In the genomic region with DNA sequence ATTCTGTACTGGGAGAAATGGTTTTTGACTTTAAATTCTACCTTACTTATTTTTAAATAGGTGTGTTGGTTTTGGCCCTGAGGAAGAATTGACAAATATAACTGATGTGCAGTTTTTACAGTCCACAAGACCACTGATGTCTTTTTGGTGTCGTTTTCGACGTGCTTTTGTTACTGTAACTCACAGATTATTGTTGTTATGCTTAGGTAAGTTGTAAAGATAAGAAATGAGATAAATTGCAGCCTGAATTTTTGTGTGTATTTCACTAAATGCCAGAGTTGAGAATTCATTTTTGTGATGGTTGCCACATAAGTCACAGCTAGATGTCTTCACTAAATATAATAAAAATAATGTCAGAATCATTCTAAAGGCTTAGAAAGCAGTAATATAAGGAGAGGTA, we compare ENCODE assay signal across 19 cellular contexts. TPM values are rescaled to one million over a fixed set of nuclear protein-coding genes. Genes with fewer than 3 reads are reported as not detected.
DNase-seq lines count a peak whose midpoint lies in the region; ATAC-seq and TF ChIP-seq lines count a peak whose summit lies in the region.
"Had no signal": no experiment of that assay in that cellular context is flagged by ENCODE, and none has a peak within 500 bp of the region (broad histone marks: within the 10 kb centered on the region; RNA-seq: fewer than 3 reads in every experiment).

No MANE protein-coding gene starts in this region.

- POLR2A ChIA-PET in HEK293 (lab: Yijun Ruan, JAX), result no interaction called here

- no peak overlapping the region for H3K27ac ChIP-seq in HEK293 (ENCODE audit: extremely low read depth, low read depth, low read length)
- no peak overlapping the region for H3K27ac ChIP-seq in heart right ventricle
- H3K27ac ChIP-seq in upper lobe of right lung, result no peak overlapping the region
- H3K27ac ChIP-seq: A549 had no signal

- H3K27me3 ChIP-seq in heart right ventricle, result no peaks in the 10 kb centered on the region
- H3K27me3 ChIP-seq in upper lobe of right lung, result no peaks in the 10 kb centered on the region

- intact Hi-C loops in heart right ventricle (cut with DNase I), result no loop called here
- intact Hi-C loops in upper lobe of right lung (cut with DNase I), result no loop called here

- DNase-seq in amniotic epithelial cell (ENCODE audit: low read depth) (peak; percentile 16), fibroblast of villous mesenchyme (ENCODE audit: low read depth) (peak; percentile 23), GM13977 (ENCODE audit: low spot score) (no peak), heart right ventricle (no peak), upper lobe of right lung (no peak), Ammon's horn (ENCODE audit: low spot score) (no peak)
- DNase-seq: 8988T; ACHN; AML-193; C1 segment of cervical spinal cord; Calu3; CD4-positive, alpha-beta memory T cell; COR-L47; DMS53; DMS79 treated with DMSO at 0.1 percent for 48 hours had no signal

- 92 to 94% methylated on average over 3 of the region's 3 CpGs for WGBS in heart right ventricle, 2 donors

- no peaks in the 10 kb centered on the region for H3K9me3 ChIP-seq in HEK293 (ENCODE audit: control insufficient read depth, insufficient read depth, low read depth, low read length)
- H3K9me3 ChIP-seq in heart right ventricle, result no peaks in the 10 kb centered on the region
- H3K9me3 ChIP-seq in upper lobe of right lung, result no peaks in the 10 kb centered on the region
- H3K9me3 ChIP-seq: A549, HAP-1 had no signal

- TF ChIP-seq CTCF in HEK293 (tag by site-specific recombination; IDR thresholded peaks at IDR 0.05) (no peak), fibroblast of villous mesenchyme (IDR thresholded peaks at IDR 0.05; ENCODE audit: insufficient read depth, low read depth, low read length) (no peak), GM13977 (IDR thresholded peaks at IDR 0.05; ENCODE audit: extremely low read depth, insufficient read depth, missing control alignments) (no peak), heart right ventricle (IDR thresholded peaks at IDR 0.05) (no peak), upper lobe of right lung (IDR thresholded peaks at IDR 0.05) (no peak)

- H3K4me1 ChIP-seq in HEK293 (ENCODE audit: control insufficient read depth, insufficient read depth, low read length), result peaks cover 21% of the 10 kb centered on the region
- no peaks in the 10 kb centered on the region for H3K4me1 ChIP-seq in heart right ventricle
- H3K4me1 ChIP-seq in upper lobe of right lung, result no peaks in the 10 kb centered on the region
- H3K4me1 ChIP-seq: A549 had no signal

- CTCF ChIA-PET in HEK293 (lab: Yijun Ruan, JAX), result interaction anchor here (0.6 kb wide), 1 partner anchor 685 kb away, joined by 3 read pairs; no protein-coding TSS in a partner anchor

- no peak for ATAC-seq in heart right ventricle
- no peak for ATAC-seq in upper lobe of right lung
- ATAC-seq: A549, GM23338 had no signal

- no peak overlapping the region for H3K4me3 ChIP-seq in HEK293 (ENCODE audit: low read depth, low read length)
- H3K4me3 ChIP-seq in fibroblast of villous mesenchyme (ENCODE audit: low read depth, low read length), result no peak overlapping the region
- H3K4me3 ChIP-seq in heart right ventricle, result no peak overlapping the region
- H3K4me3 ChIP-seq in upper lobe of right lung, result no peak overlapping the region
- H3K4me3 ChIP-seq: A549, GM23338, HAP-1 had no signal

- in situ Hi-C loops in GM13977 (cut with MboI; ENCODE audit: low pct_unique_long_range_greater_than_20kb, low sequenced_read_pairs, unreplicated experiment), result loop anchor here (25.0 kb wide), 1 partner anchor 351 kb away; no protein-coding TSS in a partner anchor

- H3K36me3 ChIP-seq in HEK293 (ENCODE audit: control insufficient read depth in 2 of 2, insufficient read depth in 1 of 2, low read length in 2 of 2) (peaks cover 15 to 34% of the 10 kb centered on the region in 2 experiments), heart right ventricle (peaks cover 0 to 47% (median 17%) of the 10 kb centered on the region in 9 donors), upper lobe of right lung (peaks cover 38% of the 10 kb centered on the region)

TF ChIP-seq in HEK293, 187 proteins besides CTCF, POLR2A, EP300 and RAD21:
- no peak for TF ChIP-seq GLI4 (tag by site-specific recombination; IDR thresholded peaks at IDR 0.05)
- no peak for TF ChIP-seq ZNF792 (tag by site-specific recombination; IDR thresholded peaks at IDR 0.05)
- TF ChIP-seq ZNF341 (tag by site-specific recombination; IDR thresholded peaks at IDR 0.05; ENCODE audit: low read depth), result no peak
- peak; percentile 97 for TF ChIP-seq FEZF1 (tag by site-specific recombination; IDR thresholded peaks at IDR 0.05)
- no peak for TF ChIP-seq ZNF426 (tag by site-specific recombination; IDR thresholded peaks at IDR 0.05)
- TF ChIP-seq ZNF843 (tag by site-specific recombination; IDR thresholded peaks at IDR 0.05), result 0 out of 2 replicates have a peak, but pooled peaks have one; percentile 32
- TF ChIP-seq, protein P1, sequence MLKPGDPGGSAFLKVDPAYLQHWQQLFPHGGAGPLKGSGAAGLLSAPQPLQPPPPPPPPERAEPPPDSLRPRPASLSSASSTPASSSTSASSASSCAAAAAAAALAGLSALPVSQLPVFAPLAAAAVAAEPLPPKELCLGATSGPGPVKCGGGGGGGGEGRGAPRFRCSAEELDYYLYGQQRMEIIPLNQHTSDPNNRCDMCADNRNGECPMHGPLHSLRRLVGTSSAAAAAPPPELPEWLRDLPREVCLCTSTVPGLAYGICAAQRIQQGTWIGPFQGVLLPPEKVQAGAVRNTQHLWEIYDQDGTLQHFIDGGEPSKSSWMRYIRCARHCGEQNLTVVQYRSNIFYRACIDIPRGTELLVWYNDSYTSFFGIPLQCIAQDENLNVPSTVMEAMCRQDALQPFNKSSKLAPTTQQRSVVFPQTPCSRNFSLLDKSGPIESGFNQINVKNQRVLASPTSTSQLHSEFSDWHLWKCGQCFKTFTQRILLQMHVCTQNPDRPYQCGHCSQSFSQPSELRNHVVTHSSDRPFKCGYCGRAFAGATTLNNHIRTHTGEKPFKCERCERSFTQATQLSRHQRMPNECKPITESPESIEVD (tag by site-specific recombination; IDR thresholded peaks at IDR 0.05), result peak; percentile 91
- no peak for TF ChIP-seq TCF7L2 (IDR thresholded peaks at IDR 0.05; ENCODE audit: borderline replicate concordance, low read depth, low read length)
- TF ChIP-seq GFI1B (tag by site-specific recombination; IDR thresholded peaks at IDR 0.05), result no peak
- TF ChIP-seq SETDB1 (IDR thresholded peaks at IDR 0.05; ENCODE audit: insufficient read length, low read length), result no peak
- no peak for TF ChIP-seq ZNF132 (tag by site-specific recombination; IDR thresholded peaks at IDR 0.05; ENCODE audit: borderline replicate concordance)
- no peak for TF ChIP-seq ZNF19 (tag by site-specific recombination; IDR thresholded peaks at IDR 0.05; ENCODE audit: low read depth)
- no peak for TF ChIP-seq ZNF560 (tag by site-specific recombination; IDR thresholded peaks at IDR 0.05; ENCODE audit: borderline replicate concordance)
- TF ChIP-seq ZFP69B (tag by site-specific recombination; IDR thresholded peaks at IDR 0.05), result no peak
- no peak for TF ChIP-seq ZNF624 (tag by site-specific recombination; IDR thresholded peaks at IDR 0.05)
- TF ChIP-seq ZNF416 (tag by site-specific recombination; IDR thresholded peaks at IDR 0.05), result no peak
- TF ChIP-seq ZNF561 (tag by site-specific recombination; IDR thresholded peaks at IDR 0.05; ENCODE audit: borderline replicate concordance), result no peak

RNA-seq across cellular contexts. Expression of a gene that starts 39.9 kb away (rescaled TPM):
- 89.2 and 111 TPM in 2 replicates for total RNA-seq in fibroblast of villous mesenchyme
- 100 to 1,000 TPM in 9 of 10 donors, 10 to 100 TPM in 1; 98.2 to 169 (median 121) TPM for total RNA-seq in heart right ventricle
- polyA plus RNA-seq in heart right ventricle, result 10 to 100 TPM; 44.7 to 52.4 TPM
- total RNA-seq in upper lobe of right lung, result 61.3 TPM
- total RNA-seq: CD4-positive, alpha-beta memory T cell had no signal
- polyA plus RNA-seq: CD4-positive, alpha-beta memory T cell had no signal

Comparison
In these comparisons a context has a peak if more than half of its experiments do, and no peak if none do; other contexts are left out.
1. DNase-seq: peak in amniotic epithelial cell (single experiment) and fibroblast of villous mesenchyme (single experiment); none in GM13977 (single experiment), heart right ventricle (0 of 2), upper lobe of right lung (single experiment) and Ammon's horn (single experiment).